In the genomic region with DNA sequence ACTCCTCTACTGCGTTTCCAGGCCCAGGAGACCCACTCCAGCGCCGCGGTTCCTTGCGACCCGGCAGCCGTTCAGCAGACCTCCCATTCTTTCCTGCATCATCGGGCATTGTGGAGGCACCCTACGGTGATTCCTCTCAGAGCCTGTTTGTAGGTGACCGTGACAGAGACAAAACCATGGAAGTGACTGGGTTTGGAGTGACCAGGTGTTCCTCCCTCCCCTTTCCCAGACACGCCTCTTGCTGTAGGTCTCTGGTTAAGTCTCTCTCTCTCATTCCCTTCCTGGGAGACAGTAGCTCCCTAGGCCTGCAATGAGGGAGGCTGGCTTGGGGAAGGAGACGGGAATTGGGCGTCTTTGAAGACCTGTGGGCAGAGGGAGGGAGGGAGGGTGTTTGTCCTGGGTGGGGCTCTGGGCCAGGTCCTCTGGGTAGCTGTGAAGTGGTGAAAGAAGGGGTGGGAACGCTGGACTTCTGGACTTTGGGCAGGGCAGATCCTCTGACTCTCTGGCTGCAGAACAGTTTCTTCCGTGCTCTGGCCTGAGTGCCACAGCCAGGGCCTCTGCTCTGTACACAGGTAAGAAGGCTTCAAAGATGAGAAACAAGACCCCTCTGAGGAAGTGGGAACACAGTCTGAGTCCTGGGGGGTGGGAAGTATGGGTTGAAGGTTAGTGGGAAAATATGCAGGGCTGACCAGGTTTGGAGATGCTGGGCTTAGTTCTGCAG, we compare ENCODE assay signal across 8 cellular contexts. TPM values are rescaled to one million over a fixed set of nuclear protein-coding genes. Genes with fewer than 3 reads are reported as not detected.
DNase-seq lines count a peak whose midpoint lies in the region; ATAC-seq and TF ChIP-seq lines count a peak whose summit lies in the region.

No MANE protein-coding gene starts in this region.

- no peak for TF ChIP-seq CTCF in PC-9 (conservative IDR thresholded peaks at IDR 0.05)
- no peak for TF ChIP-seq CTCF in epithelial cell of esophagus (IDR thresholded peaks at IDR 0.05; ENCODE audit: insufficient read depth, low read depth, low read length, missing control alignments)

- DNase-seq in DMS 273 (lab: John Stamatoyannopoulos, UW; ENCODE audit: unreplicated experiment), result peak; percentile 58
- no peak for DNase-seq in DMS 273 treated with DMSO at 0.1 percent for 48 hours (lab: John Stamatoyannopoulos, UW)
- peak; percentile 62 to 74 for DNase-seq in PC-9
- DNase-seq in epithelial cell of esophagus (ENCODE audit: low read depth), result peak; percentile 63
- DNase-seq in naive thymus-derived CD8-positive, alpha-beta T cell, result no peak
- DNase-seq in activated effector memory CD4-positive, alpha-beta T cell treated with anti-CD3 and anti-CD28 coated beads, Interleukin-2, amount 50 U/mL, for 16 hours, result no peak
- no peak for DNase-seq in NCI-H128 (lab: John Stamatoyannopoulos, UW; ENCODE audit: unreplicated experiment)

- peaks cover 19% of the 10 kb centered on the region; the same call in 1 of the 2 replicates for H3F3A ChIP-seq in PC-9 (ENCODE audit: insufficient read depth, low read depth)

- H3K9me2 ChIP-seq in PC-9 (ENCODE audit: insufficient read depth), result no peaks in the 10 kb centered on the region

- CTCF ChIA-PET in PC-9 (lab: Charles Lee), result interaction anchor here (0.6 to 1.2 kb wide), 2 partner anchors 84 kb away, joined by 3 to 4 read pairs; no protein-coding TSS in a partner anchor

- H3K4me2 ChIP-seq in PC-9, result peak overlapping the region; percentile 86

- H2AFZ ChIP-seq in PC-9, result peak overlapping the region; percentile 87

- H3K4me3 ChIP-seq in PC-9 (peak overlapping the region; percentile 80), epithelial cell of esophagus (ENCODE audit: low read length) (peak overlapping the region; percentile 95)

- peaks cover 17 to 47% (median 38%) of the 10 kb centered on the region in 4 donors for H3K4me1 Mint-ChIP-seq in naive thymus-derived CD8-positive, alpha-beta T cell

- POLR2A ChIA-PET in PC-9 (lab: Charles Lee; ENCODE audit: unreplicated experiment), result interaction anchor here (0.6 to 1.1 kb wide), 6 partner anchors 16 to 1025 kb away, joined by 3 to 6 read pairs (median 4); partner anchors contain the start of genes CNPY3 and PTK7
- POLR2A ChIA-PET in naive thymus-derived CD8-positive, alpha-beta T cell (lab: Charles Lee), result interaction anchor here (1.1 to 3.3 kb wide), 6 partner anchors 40 to 309 kb away, joined by 5 to 41 read pairs (median 16); partner anchors contain the start of genes CNPY3, KLHDC3, MEA1 and PEX6

- H3K4me3 Mint-ChIP-seq in naive thymus-derived CD8-positive, alpha-beta T cell, result peak overlapping the region; percentile 93 to 99 (median 95)

- BruUV-seq in PC-9 (replicated peaks; lab: Mats Ljungman, UMichigan), result no TSS peak

- peak overlapping the region; percentile 61 for H3K27ac ChIP-seq in PC-9

- H3K27me3 ChIP-seq in PC-9 (ENCODE audit: insufficient read depth, low read depth), result no peaks in the 10 kb centered on the region

- H4K20me1 ChIP-seq in PC-9 (ENCODE audit: insufficient read depth), result no peaks in the 10 kb centered on the region

- peaks cover 4 to 51% (median 17%) of the 10 kb centered on the region in 3 donors for H3K36me3 Mint-ChIP-seq in naive thymus-derived CD8-positive, alpha-beta T cell

- H3K36me3 ChIP-seq in PC-9 (ENCODE audit: low read depth), result no peaks in the 10 kb centered on the region; the same call in 1 of the 2 replicates

- no peak for ATAC-seq in naive thymus-derived CD8-positive, alpha-beta T cell
- ATAC-seq in GM21381 (IDR thresholded peaks at IDR 0.05; ENCODE audit: unreplicated experiment), result no peak

- no peaks in the 10 kb centered on the region for H3K9me3 Mint-ChIP-seq in naive thymus-derived CD8-positive, alpha-beta T cell

- H3K4me1 ChIP-seq in PC-9 (replicated peaks; ENCODE audit: insufficient read depth), result peaks cover 22% of the 10 kb centered on the region

- intact Hi-C loops in PC-9 (cut with micrococcal nuclease; ENCODE audit: unreplicated experiment), result no loop called here

- peaks cover 32% of the 10 kb centered on the region for H3K79me2 ChIP-seq in PC-9 (ENCODE audit: low read depth)

- H3K27me3 Mint-ChIP-seq in naive thymus-derived CD8-positive, alpha-beta T cell, result no peaks in the 10 kb centered on the region

- H3K27ac Mint-ChIP-seq in naive thymus-derived CD8-positive, alpha-beta T cell, result peak overlapping the region; percentile 96 to 100 (median 99)

- no peaks in the 10 kb centered on the region for H3K9me3 ChIP-seq in PC-9 (ENCODE audit: insufficient read depth, low read depth)

RNA-seq across cellular contexts. Expression of gene KLC4, which starts 0.8 kb away (rescaled TPM):
- total RNA-seq in PC-9 (2021), result 46.2 and 46.7 TPM in 2 replicates
- 10 to 100 TPM; 57.2 to 64.6 TPM for total RNA-seq in naive thymus-derived CD8-positive, alpha-beta T cell
- polyA plus RNA-seq in naive thymus-derived CD8-positive, alpha-beta T cell, result 10 to 100 TPM in 2 of 3 donors, 1 to 10 TPM in 1; 9.9 to 12.7 (median 10.9) TPM

RNA-seq across cellular contexts. Expression of gene MRPL2, which starts 1.0 kb away (rescaled TPM):
- total RNA-seq in PC-9 (2021), result 86.2 and 110 TPM in 2 replicates
- 10 to 100 TPM; 58.1 to 59.3 TPM for total RNA-seq in naive thymus-derived CD8-positive, alpha-beta T cell
- 10 to 100 TPM; 40.7 to 69.9 (median 59.5) TPM for polyA plus RNA-seq in naive thymus-derived CD8-positive, alpha-beta T cell

RNA-seq across cellular contexts. Expression of gene CUL7, which starts 6.5 kb away (rescaled TPM):
- total RNA-seq in PC-9 (2021), result 22.8 and 32.4 TPM in 2 replicates
- total RNA-seq in naive thymus-derived CD8-positive, alpha-beta T cell, result 10 to 100 TPM; 13.2 to 14.4 TPM
- 1 to 10 TPM; 1.6 to 3.5 (median 1.6) TPM for polyA plus RNA-seq in naive thymus-derived CD8-positive, alpha-beta T cell

RNA-seq across cellular contexts. Expression of gene PTK7, which starts 15.9 kb away (rescaled TPM):
- 106 and 110 TPM in 2 replicates for total RNA-seq in PC-9 (2021)
- 10 to 100 TPM; 19.4 to 22.2 TPM for total RNA-seq in naive thymus-derived CD8-positive, alpha-beta T cell
- polyA plus RNA-seq in naive thymus-derived CD8-positive, alpha-beta T cell, result 10 to 100 TPM in 1 of 3 donors, 1 to 10 TPM in 1, not detected in 1; 6.5 to 10.3 TPM

RNA-seq across cellular contexts. Expression of gene RRP36, which starts 38.8 kb away (rescaled TPM):
- total RNA-seq in PC-9 (2021), result 45.2 and 62.5 TPM in 2 replicates
- total RNA-seq in naive thymus-derived CD8-positive, alpha-beta T cell, result 10 to 100 TPM; 53.9 to 55.5 TPM
- polyA plus RNA-seq in naive thymus-derived CD8-positive, alpha-beta T cell, result 10 to 100 TPM; 52.7 to 74.5 (median 57.8) TPM

Comparison
In these comparisons a context has a peak if more than half of its experiments do, and no peak if none do; other contexts are left out.
1. DNase-seq: peak in DMS 273 (single experiment), PC-9 (2 of 2) and epithelial cell of esophagus (single experiment); none in DMS 273 treated with DMSO at 0.1 percent for 48 hours (single experiment), naive thymus-derived CD8-positive, alpha-beta T cell (0 of 10), activated effector memory CD4-positive, alpha-beta T cell treated with anti-CD3 and anti-CD28 coated beads, Interleukin-2, amount 50 U/mL, for 16 hours (single experiment) and NCI-H128 (single experiment).